ENCODE assay signal across 17 cellular contexts in genomic region chr11:27388869-27389268, GRCh38. TPM values are rescaled to one million over a fixed set of nuclear protein-coding genes. Genes with fewer than 3 reads are reported as not detected.
DNase-seq lines count a peak whose midpoint lies in the region; ATAC-seq and TF ChIP-seq lines count a peak whose summit lies in the region.
"Had no signal": no experiment of that assay in that cellular context is flagged by ENCODE, and none has a peak within 500 bp of the region (broad histone marks: within the 10 kb centered on the region; RNA-seq: fewer than 3 reads in every experiment).

No MANE protein-coding gene starts in this region.

- no peak for TF ChIP-seq EP300 in stomach (IDR thresholded peaks at IDR 0.05)

- intact Hi-C loops in stomach (cut with DNase I; ENCODE audit: low total_unique reads), result no loop called here

- no peak for DNase-seq in activated CD4-positive, CD25-positive, alpha-beta regulatory T cell treated with anti-CD3 and anti-CD28 coated beads, Interleukin-2, amount 50 U/mL, for 72 hours
- DNase-seq in NCI-H226 (peak; percentile 43), erythroblast (lab: John Stamatoyannopoulos, UW) (peak; percentile 43 to 57), stomach (no peak)
- DNase-seq: activated B cell treated with CpG ODN at 0.5 μM for 24 hours; activated naive CD8-positive, alpha-beta T cell treated with anti-CD3 and anti-CD28 coated beads for 36 hours; CD8-positive, alpha-beta T cell; cerebellar nuclear complex; heart right ventricle; NCI-H1436; NCI-H446 treated with DMSO at 0.1 percent for 48 hours; trophoblast cell had no signal

- TF ChIP-seq POLR2A in erythroblast (IDR thresholded peaks at IDR 0.05; ENCODE audit: low read length) (no peak), stomach (IDR thresholded peaks at IDR 0.05) (no peak)

- no peak for TF ChIP-seq CTCF in stomach (IDR thresholded peaks at IDR 0.05)

- peak; percentile 44 to 58 for ATAC-seq in activated CD4-positive, CD25-positive, alpha-beta regulatory T cell treated with anti-CD3 and anti-CD28 coated beads, Interleukin-2, amount 50 U/mL, for 24 hours
- ATAC-seq in GM18873 (IDR thresholded peaks at IDR 0.05; ENCODE audit: low FRiP score, unreplicated experiment), result no peak
- no peak for ATAC-seq in GM19452 (IDR thresholded peaks at IDR 0.05; ENCODE audit: unreplicated experiment)
- no peak for ATAC-seq in GM18517 (IDR thresholded peaks at IDR 0.05; ENCODE audit: unreplicated experiment)
- ATAC-seq: CD8-positive, alpha-beta T cell; heart right ventricle had no signal

- peaks cover 16 to 58% (median 27%) of the 10 kb centered on the region in 4 donors for H3K4me1 ChIP-seq in stomach

- H3K36me3 ChIP-seq in stomach, result peaks cover 4 to 15% (median 13%) of the 10 kb centered on the region in 4 donors

- no peak overlapping the region for H3K4me3 ChIP-seq in stomach
- H3K4me3 ChIP-seq: heart right ventricle had no signal

- peak overlapping the region in 3 of 5 donors; percentile 26 to 73 (median 56) for H3K27ac ChIP-seq in stomach
- H3K27ac ChIP-seq: epithelial cell of prostate, heart right ventricle had no signal

- H3K27me3 ChIP-seq in stomach, result no peaks in the 10 kb centered on the region
- H3K27me3 ChIP-seq: heart right ventricle had no signal

- H3K9me3 ChIP-seq in stomach, result no peaks in the 10 kb centered on the region
- H3K9me3 ChIP-seq: heart right ventricle had no signal

- WGBS in stomach, 5 donors, result 32 to 41% (median 36%) methylated on average over 1 of the region's 1 CpG

RNA-seq across cellular contexts. Expression of gene CCDC34, which starts 25.9 kb away (rescaled TPM):
- total RNA-seq in stomach, result 10 to 100 TPM in 1 of 5 donors, 1 to 10 TPM in 2, under 1 TPM in 1, not detected in 1; 0.89 to 65.8 (median 6.0) TPM
- polyA plus RNA-seq in stomach, result 10 to 100 TPM in 2 of 3 donors, 1 to 10 TPM in 1; 7.0 to 25.2 (median 11.7) TPM

Comparison
In these comparisons a context has a peak if more than half of its experiments do, and no peak if none do; other contexts are left out.
1. ATAC-seq: peak in activated CD4-positive, CD25-positive, alpha-beta regulatory T cell treated with anti-CD3 and anti-CD28 coated beads, Interleukin-2, amount 50 U/mL, for 24 hours (2 of 2); none in GM18873 (single experiment), GM19452 (single experiment) and GM18517 (single experiment).
2. DNase-seq: peak in NCI-H226 (single experiment) and erythroblast (2 of 2); none in activated CD4-positive, CD25-positive, alpha-beta regulatory T cell treated with anti-CD3 and anti-CD28 coated beads, Interleukin-2, amount 50 U/mL, for 72 hours (single experiment) and stomach (single experiment).